8 cellular contexts compared by ENCODE assay signal in genomic region chr11:46389450-46390330, GRCh38. TPM values are rescaled to one million over a fixed set of nuclear protein-coding genes. Genes with fewer than 3 reads are reported as not detected.
A peak's percentile ranks its signal among the peaks of the same experiment; 100 is the strongest.
DNase-seq lines count a peak whose midpoint lies in the region; TF ChIP-seq lines count a peak whose summit lies in the region.

No MANE protein-coding gene starts in this region.

- H3K27ac Mint-ChIP-seq in endodermal cell: no peak overlapping the region
- no peak overlapping the region for H3K27ac Mint-ChIP-seq in stimulated activated naive CD8-positive, alpha-beta T cell treated with anti-CD3 and anti-CD28 coated beads, Interleukin-15, Interleukin-2, amounts not matched to agents 100 ng/mL and 50 ng/mL, for 24 hours

- H3K9me3 ChIP-seq in endodermal cell (ENCODE audit: control insufficient read depth, low read length): no peaks in the 10 kb centered on the region

- H3K9me3 Mint-ChIP-seq in endodermal cell: no peaks in the 10 kb centered on the region
- no peaks in the 10 kb centered on the region for H3K9me3 Mint-ChIP-seq in stimulated activated naive CD8-positive, alpha-beta T cell treated with anti-CD3 and anti-CD28 coated beads, Interleukin-15, Interleukin-2, amounts not matched to agents 100 ng/mL and 50 ng/mL, for 24 hours

- no peaks in the 10 kb centered on the region for H3K36me3 Mint-ChIP-seq in endodermal cell (ENCODE audit: low read depth)
- no peaks in the 10 kb centered on the region for H3K36me3 Mint-ChIP-seq in stimulated activated naive CD8-positive, alpha-beta T cell treated with anti-CD3 and anti-CD28 coated beads, Interleukin-15, Interleukin-2, amounts not matched to agents 100 ng/mL and 50 ng/mL, for 24 hours (ENCODE audit: low read depth)

- peak overlapping the region; percentile 35 for H3K4me3 ChIP-seq in HFF-Myc (replicated peaks; ENCODE audit: low read depth, low read length)
- H3K4me3 ChIP-seq in endodermal cell (ENCODE audit: low read length): peak overlapping the region; percentile 73

- peaks cover 18% of the 10 kb centered on the region for H3K4me1 ChIP-seq in endodermal cell (ENCODE audit: control insufficient read depth, insufficient read depth, low read length)

- H3K9ac ChIP-seq in endodermal cell (ENCODE audit: extremely low read depth, low read length, poor library complexity, severe bottlenecking): no peak overlapping the region

- peak; percentile 93 for TF ChIP-seq CTCF in GM10248 (IDR thresholded peaks at IDR 0.05; ENCODE audit: control extremely low read depth, extremely low read depth, low read depth, missing control alignments)
- peak; percentile 74 for TF ChIP-seq CTCF in HFF-Myc (IDR thresholded peaks at IDR 0.05; ENCODE audit: low read depth, low read length, missing control alignments)
- TF ChIP-seq CTCF in endodermal cell (conservative IDR thresholded peaks at IDR 0.05): peak; percentile 97

- DNase-seq in GM10248 (ENCODE audit: extremely low spot score) (peak; percentile 87), HFF-Myc (ENCODE audit: extremely low read depth, low read depth) (no peak), NCI-H2171 treated with DMSO at 0.1 percent for 48 hours (lab: John Stamatoyannopoulos, UW) (peak; percentile 72), endodermal cell (peak; percentile 95), mesenteric fat pad (ENCODE audit: low spot score) (peak; percentile 94), NCI-H1436 treated with DMSO at 0.1 percent for 48 hours (lab: John Stamatoyannopoulos, UW) (no peak)
- peak; percentile 29 to 33 for DNase-seq in activated CD4-positive, alpha-beta T cell treated with anti-CD3 and anti-CD28 coated beads for 4 hours

- H3K27me3 ChIP-seq in endodermal cell (ENCODE audit: control insufficient read depth, insufficient read depth, low read length, poor library complexity, severe bottlenecking): peaks cover 73% of the 10 kb centered on the region

- peaks cover 25% of the 10 kb centered on the region for H3K4me1 Mint-ChIP-seq in endodermal cell
- peaks cover 19% of the 10 kb centered on the region for H3K4me1 Mint-ChIP-seq in stimulated activated naive CD8-positive, alpha-beta T cell treated with anti-CD3 and anti-CD28 coated beads, Interleukin-15, Interleukin-2, amounts not matched to agents 100 ng/mL and 50 ng/mL, for 24 hours (ENCODE audit: low read depth)

- H3K36me3 ChIP-seq in endodermal cell (ENCODE audit: control insufficient read depth, insufficient read depth, low read length): no peaks in the 10 kb centered on the region

- H3K4me3 Mint-ChIP-seq in endodermal cell: peak overlapping the region; percentile 46
- H3K4me3 Mint-ChIP-seq in stimulated activated naive CD8-positive, alpha-beta T cell treated with anti-CD3 and anti-CD28 coated beads, Interleukin-15, Interleukin-2, amounts not matched to agents 100 ng/mL and 50 ng/mL, for 24 hours: peak overlapping the region; percentile 45

- peaks cover 77% of the 10 kb centered on the region for H3K27me3 Mint-ChIP-seq in endodermal cell (ENCODE audit: insufficient read depth)
- H3K27me3 Mint-ChIP-seq in stimulated activated naive CD8-positive, alpha-beta T cell treated with anti-CD3 and anti-CD28 coated beads, Interleukin-15, Interleukin-2, amounts not matched to agents 100 ng/mL and 50 ng/mL, for 24 hours: peaks cover 71% of the 10 kb centered on the region

- H3K27ac ChIP-seq in endodermal cell (ENCODE audit: low read depth, low read length): no peak overlapping the region

- WGBS in endodermal cell (ENCODE audit: insufficient coverage in 1 of 2, insufficient read length in 1 of 2), 2 experiments: 4 to 5% methylated on average over 49 to 80 of the region's 80 CpGs

- CTCF ChIA-PET in GM10248 (lab: Yijun Ruan, JAX): interaction anchor here (0.6 to 7.4 kb wide), 34 partner anchors 8 to 372 kb away, joined by 3 to 83 read pairs (median 5); partner anchors contain the start of gene MDK

- POLR2A ChIA-PET in GM10248 (lab: Yijun Ruan, JAX): interaction anchor here (0.6 to 0.7 kb wide), 2 partner anchors 21 to 161 kb away, joined by 3 to 5 read pairs; no protein-coding TSS in a partner anchor

RNA-seq across cellular contexts. Expression of gene CHRM4, which starts 1.9 kb away (rescaled TPM):
- under 1 TPM in 1 of 2 donors, not detected in 1; 0.46 TPM for total RNA-seq in endodermal cell
- polyA plus RNA-seq in endodermal cell (2013, experiment 1 of 2): 0.28 TPM
- polyA plus RNA-seq in endodermal cell (2013, experiment 2 of 2): 0.25 TPM
- not detected for total RNA-seq in mesenteric fat pad

RNA-seq across cellular contexts. Expression of gene MDK, which starts 8.2 kb away (rescaled TPM):
- total RNA-seq in endodermal cell: 1,000 to 10,000 TPM in 1 of 2 donors, 100 to 1,000 TPM in 1; 644 to 1,502 TPM
- 1,103 TPM for polyA plus RNA-seq in endodermal cell (2013, experiment 1 of 2)
- polyA plus RNA-seq in endodermal cell (2013, experiment 2 of 2): 1,014 TPM
- total RNA-seq in mesenteric fat pad: 13.9 TPM

RNA-seq across cellular contexts. Expression of gene DGKZ, which starts 42.4 kb away (rescaled TPM):
- total RNA-seq in endodermal cell (10 to 100 TPM; 49.6 to 57.3 TPM), mesenteric fat pad (54.3 TPM)
- polyA plus RNA-seq in endodermal cell (2013, experiment 1 of 2): 40.7 TPM
- 38.7 TPM for polyA plus RNA-seq in endodermal cell (2013, experiment 2 of 2)

Comparison
In these comparisons a context has a peak if more than half of its experiments do, and no peak if none do; other contexts are left out.
1. DNase-seq: peak in GM10248 (single experiment), NCI-H2171 treated with DMSO at 0.1 percent for 48 hours (single experiment), activated CD4-positive, alpha-beta T cell treated with anti-CD3 and anti-CD28 coated beads for 4 hours (2 of 2), endodermal cell (single experiment) and mesenteric fat pad (single experiment); none in HFF-Myc (single experiment) and NCI-H1436 treated with DMSO at 0.1 percent for 48 hours (single experiment).
2. RNA of gene MDK, which starts 8.2 kb away (total RNA-seq): 644 to 1,502 TPM in endodermal cell; 13.9 TPM in mesenteric fat pad (single experiment); every median in the first group is over 10 times any median in the second.
3. Peak in every context shown above with its lines, with median percentiles within 50 percentile points of each other: CTCF ChIP-seq.